In the genomic region with DNA sequence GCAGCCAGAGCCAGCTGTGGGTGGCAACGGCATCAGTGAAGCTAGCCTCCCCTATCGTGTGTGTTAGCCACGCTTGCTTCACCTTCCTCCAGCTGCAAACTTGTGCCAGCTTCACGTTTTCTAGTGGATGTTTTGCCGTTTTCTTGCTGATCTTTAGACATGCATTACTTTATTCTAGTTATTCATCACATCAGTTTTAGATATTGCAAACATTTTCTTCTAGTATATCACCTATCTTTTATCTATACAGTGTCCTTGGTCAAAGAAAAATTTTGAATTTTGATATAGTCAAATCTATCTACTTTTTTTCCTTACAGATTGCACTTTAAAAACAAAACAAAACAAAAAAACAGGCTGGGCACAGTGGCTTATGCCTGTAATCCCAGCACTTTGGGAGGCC, we compare ENCODE assay signal across 10 cellular contexts. TPM values are rescaled to one million over a fixed set of nuclear protein-coding genes. Genes with fewer than 3 reads are reported as not detected.
"Had no signal": no experiment of that assay in that cellular context is flagged by ENCODE, and none has a peak within 500 bp of the region (broad histone marks: within the 10 kb centered on the region; RNA-seq: fewer than 3 reads in every experiment).

No MANE protein-coding gene starts in this region.

- ATAC-seq: HepG2 had no signal

- FAIRE-seq: HepG2, HTR-8/SVneo had no signal

- DNase-seq: IMR-90, KBM-7, KG1 had no signal

- H3K4me2 ChIP-seq: KMS-11 had no signal

- H3K27ac ChIP-seq: HL-60, KMS-11 had no signal

- H3K9ac ChIP-seq: KMS-11 had no signal

RNA-seq across cellular contexts. Expression of a gene that starts 6.7 kb away (rescaled TPM):
- total RNA-seq: HepG2, HT-29, HT1080 had no signal
- polyA plus RNA-seq: HepG2, IgD-negative memory B cell, IMR-90 had no signal

RNA-seq across cellular contexts. Expression of a gene that starts 15.0 kb away (rescaled TPM):
- total RNA-seq: HT-29 had no signal
- polyA plus RNA-seq: IgD-negative memory B cell had no signal
